In the genomic region with DNA sequence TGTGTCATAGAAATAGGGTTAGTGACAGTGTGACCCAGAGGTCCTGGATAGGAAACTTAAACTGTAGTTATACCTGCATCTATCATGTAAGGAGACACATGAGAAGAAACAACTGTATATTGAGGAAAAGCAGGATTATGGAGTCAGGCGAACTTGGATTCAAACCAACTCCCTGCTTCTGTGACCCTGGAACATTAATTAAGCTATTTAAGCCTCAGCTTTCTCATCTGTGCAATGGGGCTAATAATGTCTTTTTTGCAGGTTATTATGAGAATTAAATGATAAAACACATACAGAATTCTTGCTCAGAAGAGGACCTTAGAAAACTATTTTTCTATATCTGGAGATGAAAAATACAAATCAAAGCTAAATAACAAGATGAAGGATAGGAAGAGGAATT, we compare ENCODE assay signal across 8 cellular contexts.
"Had no signal": no experiment of that assay in that cellular context is flagged by ENCODE, and none has a peak within 500 bp of the region (broad histone marks: within the 10 kb centered on the region; RNA-seq: fewer than 3 reads in every experiment).

No MANE protein-coding gene starts in this region.

- FAIRE-seq: G401.6, GM12878, GM12891, GM12892, GM18507, GM19239 had no signal

- H3K4me3 ChIP-seq: GM12878 had no signal

- DNase-seq: GDM1, GF-D8 had no signal

- ATAC-seq: GM12878 had no signal
